In the genomic region with DNA sequence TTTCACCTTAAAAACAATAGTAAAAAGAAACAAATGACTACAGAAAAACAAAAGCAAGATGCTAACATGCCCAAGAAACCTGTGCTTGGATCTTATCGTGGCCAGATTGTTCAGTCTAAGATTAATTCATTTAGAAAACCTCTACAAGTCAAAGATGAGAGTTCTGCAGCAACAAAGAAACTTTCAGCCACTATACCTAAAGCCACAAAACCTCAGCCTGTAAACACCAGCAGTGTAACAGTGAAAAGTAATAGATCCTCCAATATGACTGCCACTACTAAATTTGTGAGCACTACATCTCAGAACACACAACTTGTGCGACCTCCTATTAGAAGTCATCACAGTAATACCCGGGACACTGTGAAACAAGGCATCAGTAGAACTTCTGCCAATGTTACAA, we compare ENCODE assay signal across 18 cellular contexts. TPM values are rescaled to one million over a fixed set of nuclear protein-coding genes. Genes with fewer than 3 reads are reported as not detected.
A peak's percentile ranks its signal among the peaks of the same experiment; 100 is the strongest.
DNase-seq lines count a peak whose midpoint lies in the region; ATAC-seq and TF ChIP-seq lines count a peak whose summit lies in the region.
"Had no signal": no experiment of that assay in that cellular context is flagged by ENCODE, and none has a peak within 500 bp of the region (broad histone marks: within the 10 kb centered on the region; RNA-seq: fewer than 3 reads in every experiment).

No MANE protein-coding gene starts in this region.

- no peaks in the 10 kb centered on the region for H3K9me2 ChIP-seq in DOHH2 (replicated peaks; ENCODE audit: control insufficient read depth, low read length)
- H3K9me2 ChIP-seq in OCI-LY1 (ENCODE audit: low read depth, low read length), result 0 out of 2 replicates have a peak, but pooled peaks cover 2% of the 10 kb centered on the region

- ATAC-seq in effector memory CD8-positive, alpha-beta T cell (replicated peaks), result peak; percentile 32
- ATAC-seq in omental fat pad (ENCODE audit: low FRiP score), result no peak
- ATAC-seq in GM18868 (IDR thresholded peaks at IDR 0.05; ENCODE audit: unreplicated experiment), result no peak
- ATAC-seq: A549 had no signal

- no peak overlapping the region for H2AFZ ChIP-seq in OCI-LY1 (ENCODE audit: low read length)

- BruUV-seq in Calu3 (replicated peaks; lab: Mats Ljungman, UMichigan), result no TSS peak

- H3K9me3 ChIP-seq in DOHH2 (ENCODE audit: control insufficient read depth, insufficient read depth, low read length) (no peaks in the 10 kb centered on the region), OCI-LY1 (ENCODE audit: low read length) (no peaks in the 10 kb centered on the region)
- H3K9me3 ChIP-seq: A549, MG63 had no signal

- peak overlapping the region; percentile 90 for H3K27ac Mint-ChIP-seq in activated CD4-positive, alpha-beta T cell treated with anti-CD3 and anti-CD28 coated beads, Interleukin-2, amount 10 ng/mL, durations not matched to agents 7 days and 5 days
- H3K27ac Mint-ChIP-seq in effector memory CD8-positive, alpha-beta T cell, result peak overlapping the region in 1 of 2 donors; percentile 23
- H3K27ac Mint-ChIP-seq in Calu3 (ENCODE audit: unreplicated experiment), result no peak overlapping the region
- H3K27ac Mint-ChIP-seq: activated naive CD4-positive, alpha-beta T cell treated with anti-CD3 and anti-CD28 coated beads, Interleukin-2, amount 50 U/mL, for 24 hours had no signal

- CTCF ChIA-PET in activated CD4-positive, alpha-beta T cell treated with anti-CD3 and anti-CD28 coated beads, Interleukin-2, amount 10 ng/mL, durations not matched to agents 7 days and 5 days (lab: Charles Lee), result no interaction called here
- CTCF ChIA-PET in Calu3 (lab: Charles Lee), result interaction anchor here (0.6 kb wide), 1 partner anchor 25 kb away, joined by 3 read pairs; no protein-coding TSS in a partner anchor

- H3K9me3 Mint-ChIP-seq in activated CD4-positive, alpha-beta T cell treated with anti-CD3 and anti-CD28 coated beads, Interleukin-2, amount 10 ng/mL, durations not matched to agents 7 days and 5 days, result peaks cover under 1% of the 10 kb centered on the region
- H3K9me3 Mint-ChIP-seq in effector memory CD8-positive, alpha-beta T cell, result no peaks in the 10 kb centered on the region
- no peaks in the 10 kb centered on the region for H3K9me3 Mint-ChIP-seq in Calu3 (ENCODE audit: low read depth, unreplicated experiment)
- H3K9me3 Mint-ChIP-seq: activated naive CD4-positive, alpha-beta T cell treated with anti-CD3 and anti-CD28 coated beads, Interleukin-2, amount 50 U/mL, for 24 hours; CD14-positive monocyte had no signal

- peak; percentile 48 for DNase-seq in activated CD4-positive, alpha-beta T cell treated with anti-CD3 and anti-CD28 coated beads, Interleukin-2, amount 10 ng/mL, durations not matched to agents 7 days and 5 days
- DNase-seq in activated CD4-positive, alpha-beta T cell treated with anti-CD3 and anti-CD28 coated beads, Interleukin-2, amount 50 U/mL, for 48 hours, result no peak
- DNase-seq in effector memory CD8-positive, alpha-beta T cell, result no peak
- no peak for DNase-seq in omental fat pad (ENCODE audit: low spot score)
- no peak for DNase-seq in Calu3
- DNase-seq: activated CD4-positive, CD25-positive, alpha-beta regulatory T cell treated with anti-CD3 and anti-CD28 coated beads, Interleukin-2, amount 50 U/mL, for 72 hours; activated T-cell treated with anti-CD3 and anti-CD28 coated beads for 4 hours; effector memory CD4-positive, alpha-beta T cell; MG63; NCI-H82; stimulated activated CD4-positive, alpha-beta T cell treated with anti-CD3 and anti-CD28 coated beads, Interleukin-4, amount 100 ng/mL, for 24 hours had no signal

- no peak overlapping the region for H3K9ac ChIP-seq in OCI-LY1 (ENCODE audit: low read length)

- peaks cover 95% of the 10 kb centered on the region for H3K79me2 ChIP-seq in DOHH2 (ENCODE audit: control insufficient read depth, low read length)
- H3K79me2 ChIP-seq in OCI-LY1 (ENCODE audit: insufficient read depth, low read length), result peaks cover 42% of the 10 kb centered on the region

- peak overlapping the region; percentile 35 for H3K4me2 ChIP-seq in DOHH2 (ENCODE audit: low read length)
- peak overlapping the region; percentile 40; the same call in 1 of the 2 replicates for H3K4me2 ChIP-seq in OCI-LY1 (ENCODE audit: low read length)
- H3K4me2 ChIP-seq: A549, smooth muscle cell had no signal

- POLR2A ChIA-PET in activated CD4-positive, alpha-beta T cell treated with anti-CD3 and anti-CD28 coated beads, Interleukin-2, amount 10 ng/mL, durations not matched to agents 7 days and 5 days (lab: Charles Lee), result no interaction called here

- H3F3A ChIP-seq in DOHH2 (ENCODE audit: control insufficient read depth, insufficient read depth) (0 out of 2 replicates have a peak, but pooled peaks cover 5% of the 10 kb centered on the region), OCI-LY1 (ENCODE audit: insufficient read depth, low read length) (no peaks in the 10 kb centered on the region; the same call in 1 of the 2 replicates)

- H3K27me3 Mint-ChIP-seq in activated CD4-positive, alpha-beta T cell treated with anti-CD3 and anti-CD28 coated beads, Interleukin-2, amount 10 ng/mL, durations not matched to agents 7 days and 5 days, result no peaks in the 10 kb centered on the region
- H3K27me3 Mint-ChIP-seq in effector memory CD8-positive, alpha-beta T cell, result no peaks in the 10 kb centered on the region
- H3K27me3 Mint-ChIP-seq in Calu3 (ENCODE audit: unreplicated experiment), result no peaks in the 10 kb centered on the region
- H3K27me3 Mint-ChIP-seq: activated naive CD4-positive, alpha-beta T cell treated with anti-CD3 and anti-CD28 coated beads, Interleukin-2, amount 50 U/mL, for 24 hours had no signal

- H3K36me3 ChIP-seq in DOHH2 (ENCODE audit: control insufficient read depth, low read length), result peaks cover 96% of the 10 kb centered on the region
- peaks cover 94% of the 10 kb centered on the region for H3K36me3 ChIP-seq in OCI-LY1 (ENCODE audit: insufficient read depth, low read length)

- peaks cover 67% of the 10 kb centered on the region for H3K36me3 Mint-ChIP-seq in activated CD4-positive, alpha-beta T cell treated with anti-CD3 and anti-CD28 coated beads, Interleukin-2, amount 10 ng/mL, durations not matched to agents 7 days and 5 days (ENCODE audit: low read depth)
- peaks cover 61% of the 10 kb centered on the region for H3K36me3 Mint-ChIP-seq in effector memory CD8-positive, alpha-beta T cell (ENCODE audit: insufficient read depth)
- H3K36me3 Mint-ChIP-seq in Calu3 (ENCODE audit: insufficient read depth, unreplicated experiment), result peaks cover 27% of the 10 kb centered on the region

- intact Hi-C loops in Calu3 (cut with micrococcal nuclease; ENCODE audit: unreplicated experiment), result no loop called here

- no peaks in the 10 kb centered on the region for H3K27me3 ChIP-seq in DOHH2 (ENCODE audit: control insufficient read depth, low read length)
- H3K27me3 ChIP-seq in OCI-LY1 (ENCODE audit: insufficient read depth, low read length), result no peaks in the 10 kb centered on the region
- H3K27me3 ChIP-seq: MG63 had no signal

- peak overlapping the region; percentile 50 for H3K4me3 Mint-ChIP-seq in activated CD4-positive, alpha-beta T cell treated with anti-CD3 and anti-CD28 coated beads, Interleukin-2, amount 10 ng/mL, durations not matched to agents 7 days and 5 days
- no peak overlapping the region for H3K4me3 Mint-ChIP-seq in effector memory CD8-positive, alpha-beta T cell
- H3K4me3 Mint-ChIP-seq in Calu3 (ENCODE audit: low read depth, unreplicated experiment), result no peak overlapping the region
- H3K4me3 Mint-ChIP-seq: activated naive CD4-positive, alpha-beta T cell treated with anti-CD3 and anti-CD28 coated beads, Interleukin-2, amount 50 U/mL, for 24 hours; CD14-positive monocyte had no signal

- H3K27ac ChIP-seq in DOHH2 (ENCODE audit: low read depth, low read length) (no peak overlapping the region), OCI-LY1 (ENCODE audit: low read depth, low read length, poor library complexity, severe bottlenecking) (no peak overlapping the region)
- H3K27ac ChIP-seq: A549 had no signal

- TF ChIP-seq CTCF in DOHH2 (IDR thresholded peaks at IDR 0.05; ENCODE audit: low read depth, low read length, poor library complexity, severe bottlenecking) (no peak), OCI-LY1 (IDR thresholded peaks at IDR 0.05; ENCODE audit: low read length) (no peak), omental fat pad (IDR thresholded peaks at IDR 0.05) (no peak), Calu3 (IDR thresholded peaks at IDR 0.05; ENCODE audit: unreplicated experiment) (no peak)

- H3K4me1 Mint-ChIP-seq in activated CD4-positive, alpha-beta T cell treated with anti-CD3 and anti-CD28 coated beads, Interleukin-2, amount 10 ng/mL, durations not matched to agents 7 days and 5 days, result peaks cover 64% of the 10 kb centered on the region
- H3K4me1 Mint-ChIP-seq in effector memory CD8-positive, alpha-beta T cell (ENCODE audit: low read depth in 2 of 2), result peaks cover 17 to 18% of the 10 kb centered on the region in 2 donors
- peaks cover 8% of the 10 kb centered on the region for H3K4me1 Mint-ChIP-seq in Calu3 (ENCODE audit: low read depth, unreplicated experiment)

- H3K4me3 ChIP-seq in DOHH2 (ENCODE audit: low read length) (peak overlapping the region; percentile 22), OCI-LY1 (ENCODE audit: low read depth, low read length, poor library complexity, severe bottlenecking) (no peak overlapping the region)
- H3K4me3 ChIP-seq: A549, MG63, smooth muscle cell had no signal

- peaks cover 20% of the 10 kb centered on the region for H3K4me1 ChIP-seq in DOHH2 (ENCODE audit: control insufficient read depth, low read length)
- H3K4me1 ChIP-seq in OCI-LY1 (ENCODE audit: insufficient read depth, low read length, severe bottlenecking), result peaks cover 41% of the 10 kb centered on the region

- peaks cover 14% of the 10 kb centered on the region; the same call in 1 of the 2 replicates for H4K20me1 ChIP-seq in DOHH2 (ENCODE audit: control insufficient read depth, insufficient read depth, low read depth, low read length)
- no peaks in the 10 kb centered on the region for H4K20me1 ChIP-seq in OCI-LY1 (ENCODE audit: insufficient read depth, low read length)

RNA-seq across cellular contexts. Expression of a gene that starts 6.0 kb away (rescaled TPM):
- total RNA-seq in activated CD4-positive, alpha-beta T cell treated with anti-CD3 and anti-CD28 coated beads, Interleukin-2, amount 10 ng/mL, durations not matched to agents 7 days and 5 days, result 100 to 1,000 TPM in 1 of 2 experiments, 10 to 100 TPM in 1; 94.1 to 119 TPM
- total RNA-seq in omental fat pad, result 10 to 100 TPM in 1 of 4 donors, 1 to 10 TPM in 3; 4.2 to 13.2 (median 7.3) TPM
- 55.8 and 57.7 TPM in 2 replicates for total RNA-seq in Calu3 (2022)

RNA-seq across cellular contexts. Expression of a gene that starts 10.8 kb away (rescaled TPM):
- total RNA-seq in activated CD4-positive, alpha-beta T cell treated with anti-CD3 and anti-CD28 coated beads, Interleukin-2, amount 10 ng/mL, durations not matched to agents 7 days and 5 days, result 10 to 100 TPM; 42.7 to 47.4 TPM
- total RNA-seq in omental fat pad (10 to 100 TPM; 32.2 to 59.4 (median 46.5) TPM), Calu3 (2022) (39.8 and 40.2 TPM in 2 replicates)

RNA-seq across cellular contexts. Expression of a gene that starts 55.3 kb away (rescaled TPM):
- total RNA-seq in activated CD4-positive, alpha-beta T cell treated with anti-CD3 and anti-CD28 coated beads, Interleukin-2, amount 10 ng/mL, durations not matched to agents 7 days and 5 days, result under 1 TPM; 0.27 to 0.31 TPM
- total RNA-seq in omental fat pad, result 10 to 100 TPM in 1 of 4 donors, 1 to 10 TPM in 3; 2.8 to 21.6 (median 4.2) TPM
- total RNA-seq in Calu3 (2022), result 0.85 and 0.93 TPM in 2 replicates
